Comparison of ENCODE assay signal across 13 cellular contexts in the genomic region with DNA sequence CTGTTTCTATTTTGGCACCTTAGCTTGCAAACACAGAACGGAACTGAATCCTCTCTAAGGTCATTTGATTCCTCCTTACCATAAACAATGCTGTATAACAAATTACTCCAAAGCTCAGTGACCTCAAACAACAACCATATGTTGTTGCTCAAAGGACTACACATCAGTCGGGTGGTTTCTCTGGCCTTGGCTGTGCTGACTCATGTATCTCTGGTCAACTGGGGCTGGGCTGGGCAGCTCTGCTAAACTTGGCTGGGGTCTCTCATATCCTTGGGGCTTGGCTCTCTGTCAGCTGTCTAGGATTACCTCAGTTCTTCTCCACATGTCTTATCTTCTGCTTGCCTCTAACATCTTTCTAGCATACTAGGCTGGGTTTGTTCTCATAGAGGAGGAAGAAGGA.
DNase-seq lines count a peak whose midpoint lies in the region; ATAC-seq and TF ChIP-seq lines count a peak whose summit lies in the region.
"Had no signal": no experiment of that assay in that cellular context is flagged by ENCODE, and none has a peak within 500 bp of the region (broad histone marks: within the 10 kb centered on the region; RNA-seq: fewer than 3 reads in every experiment).

No MANE protein-coding gene starts in this region.

- no peaks in the 10 kb centered on the region for H3K36me3 Mint-ChIP-seq in T-helper 17 cell (ENCODE audit: low read depth)
- H3K36me3 Mint-ChIP-seq in activated CD4-positive, alpha-beta memory T cell treated with anti-CD3 and anti-CD28 coated beads for 36 hours, result peaks cover 2% of the 10 kb centered on the region

- CTCF ChIA-PET in activated CD4-positive, alpha-beta memory T cell treated with anti-CD3 and anti-CD28 coated beads for 36 hours (lab: Charles Lee), result interaction anchor here (1.5 kb wide), 1 partner anchor 128 kb away, joined by 4 read pairs; no protein-coding TSS in a partner anchor

- no peaks in the 10 kb centered on the region for H3K27me3 Mint-ChIP-seq in T-helper 17 cell
- no peaks in the 10 kb centered on the region for H3K27me3 Mint-ChIP-seq in activated CD4-positive, alpha-beta memory T cell treated with anti-CD3 and anti-CD28 coated beads for 36 hours
- H3K27me3 Mint-ChIP-seq: progenitor cell of endocrine pancreas had no signal

- H3K4me3 ChIP-seq in fibroblast of pulmonary artery (replicated peaks; ENCODE audit: low read depth, low read length), result no peak overlapping the region

- no peaks in the 10 kb centered on the region for H3K9me3 ChIP-seq in T-helper 17 cell (ENCODE audit: control insufficient read depth, low read length, poor library complexity, severe bottlenecking)

- no peak overlapping the region for H3K4me3 Mint-ChIP-seq in T-helper 17 cell
- no peak overlapping the region for H3K4me3 Mint-ChIP-seq in activated CD4-positive, alpha-beta memory T cell treated with anti-CD3 and anti-CD28 coated beads for 36 hours

- TF ChIP-seq CTCF in fibroblast of pulmonary artery (IDR thresholded peaks at IDR 0.05; ENCODE audit: low read length, missing control alignments), result no peak

- intact Hi-C loops in posterior vena cava (cut with DNase I), result loop anchor here in 1 of 2 donors (5.0 kb wide), 1 partner anchor 1855 kb away; no protein-coding TSS in a partner anchor
- intact Hi-C loops in activated CD4-positive, alpha-beta memory T cell treated with anti-CD3 and anti-CD28 coated beads for 36 hours (cut with micrococcal nuclease), result no loop called here

- H3K27ac Mint-ChIP-seq in T-helper 17 cell, result peak overlapping the region; percentile 47
- no peak overlapping the region for H3K27ac Mint-ChIP-seq in activated CD4-positive, alpha-beta memory T cell treated with anti-CD3 and anti-CD28 coated beads for 36 hours
- H3K27ac Mint-ChIP-seq: progenitor cell of endocrine pancreas had no signal

- POLR2A ChIA-PET in activated CD4-positive, alpha-beta memory T cell treated with anti-CD3 and anti-CD28 coated beads for 36 hours (lab: Charles Lee), result no interaction called here

- H3K4me1 Mint-ChIP-seq in T-helper 17 cell, result peaks cover 31% of the 10 kb centered on the region
- peaks cover 43% of the 10 kb centered on the region for H3K4me1 Mint-ChIP-seq in activated CD4-positive, alpha-beta memory T cell treated with anti-CD3 and anti-CD28 coated beads for 36 hours (ENCODE audit: low read depth)

- no peaks in the 10 kb centered on the region for H3K9me3 Mint-ChIP-seq in activated CD4-positive, alpha-beta memory T cell treated with anti-CD3 and anti-CD28 coated beads for 36 hours
- H3K9me3 Mint-ChIP-seq: activated naive CD4-positive, alpha-beta T cell treated with anti-CD3 and anti-CD28 coated beads, Interleukin-2, amount 50 U/mL, for 72 hours had no signal

- ATAC-seq in T-helper 17 cell (no peak), HG03571 (IDR thresholded peaks at IDR 0.05; ENCODE audit: unreplicated experiment) (no peak)

- peak; percentile 93 for DNase-seq in EL
- no peak for DNase-seq in T-helper 17 cell
- peak; percentile 93 for DNase-seq in fibroblast of pulmonary artery (ENCODE audit: low read depth)
- DNase-seq in posterior vena cava (ENCODE audit: low spot score), result peak; percentile 84
- DNase-seq in NCI-H2107 (lab: John Stamatoyannopoulos, UW), result no peak
- DNase-seq in activated CD4-positive, alpha-beta memory T cell treated with anti-CD3 and anti-CD28 coated beads for 36 hours, result no peak
- DNase-seq in NOMO-1 treated with dmso at 0.1 percent for 144 hours (lab: John Stamatoyannopoulos, UW; ENCODE audit: unreplicated experiment), result no peak
- DNase-seq: hippocampal formation, NCI-H187, T-helper 2 cell had no signal

Comparison
In these comparisons a context has a peak if more than half of its experiments do, and no peak if none do; other contexts are left out.
1. DNase-seq: peak in EL (single experiment), fibroblast of pulmonary artery (single experiment) and posterior vena cava (single experiment); none in T-helper 17 cell (0 of 3), NCI-H2107 (single experiment), activated CD4-positive, alpha-beta memory T cell treated with anti-CD3 and anti-CD28 coated beads for 36 hours (single experiment) and NOMO-1 treated with dmso at 0.1 percent for 144 hours (single experiment).